In genomic region chr7:159239028-159239427, GRCh38 we compare ENCODE assay signal across 28 cellular contexts.
"Had no signal": no experiment of that assay in that cellular context is flagged by ENCODE, and none has a peak within 500 bp of the region (broad histone marks: within the 10 kb centered on the region; RNA-seq: fewer than 3 reads in every experiment).

No MANE protein-coding gene starts in this region.

- FAIRE-seq: urothelium cell line had no signal

- H3K4me1 Mint-ChIP-seq: stimulated activated effector memory CD8-positive, alpha-beta T cell treated with anti-CD3 and anti-CD28 coated beads, Interleukin-12 subunit alpha, Interleukin-12 subunit beta, amount 100 ng/mL, for 72 hours; stimulated activated memory B cell treated with anti-CD40 and anti-IgM and Interleukin-4, amounts not matched to agents 10 μg/mL and 1 μg/mL and 100 μg/mL, for 72 hours; stimulated activated naive B cell treated with anti-CD40 and anti-IgM and Interleukin-4, amounts not matched to agents 10 μg/mL and 1 μg/mL and 100 μg/mL, for 72 hours; stimulated activated naive CD8-positive, alpha-beta T cell treated with anti-CD3 and anti-CD28 coated beads, Interleukin-15, amount 100 ng/mL, for 72 hours had no signal

- H3K4me3 ChIP-seq: stomach, suprapubic skin, testis, thoracic aorta, thyroid gland, tibial artery, tibial nerve, transverse colon, upper lobe of left lung, uterus, vagina had no signal

- H3K27ac Mint-ChIP-seq: stimulated activated effector memory CD8-positive, alpha-beta T cell treated with anti-CD3 and anti-CD28 coated beads, Interleukin-12 subunit alpha, Interleukin-12 subunit beta, amount 100 ng/mL, for 72 hours; stimulated activated memory B cell treated with anti-CD40 and anti-IgM and Interleukin-4, amounts not matched to agents 10 μg/mL and 1 μg/mL and 100 μg/mL, for 72 hours; stimulated activated naive B cell treated with anti-CD40 and anti-IgM and Interleukin-4, amounts not matched to agents 10 μg/mL and 1 μg/mL and 100 μg/mL, for 72 hours; stimulated activated naive CD8-positive, alpha-beta T cell treated with anti-CD3 and anti-CD28 coated beads, Interleukin-15, amount 100 ng/mL, for 72 hours; stimulated activated naive CD8-positive, alpha-beta T cell treated with anti-CD3 and anti-CD28 coated beads, Interleukin-15, Interleukin-2, amounts not matched to agents 100 ng/mL and 50 ng/mL, for 24 hours; type B pancreatic cell had no signal

- H3K9me3 Mint-ChIP-seq: stimulated activated effector memory CD8-positive, alpha-beta T cell treated with anti-CD3 and anti-CD28 coated beads, Interleukin-12 subunit alpha, Interleukin-12 subunit beta, amount 100 ng/mL, for 72 hours; stimulated activated memory B cell treated with anti-CD40 and anti-IgM and Interleukin-4, amounts not matched to agents 10 μg/mL and 1 μg/mL and 100 μg/mL, for 72 hours; stimulated activated naive B cell treated with anti-CD40 and anti-IgM and Interleukin-4, amounts not matched to agents 10 μg/mL and 1 μg/mL and 100 μg/mL, for 72 hours; stimulated activated naive CD8-positive, alpha-beta T cell treated with anti-CD3 and anti-CD28 coated beads, Interleukin-15, amount 100 ng/mL, for 72 hours; stimulated activated naive CD8-positive, alpha-beta T cell treated with anti-CD3 and anti-CD28 coated beads, Interleukin-15, Interleukin-2, amounts not matched to agents 100 ng/mL and 50 ng/mL, for 24 hours had no signal

- H3K9me3 ChIP-seq: stomach, suprapubic skin, testis, thoracic aorta, thyroid gland, tibial artery, transverse colon, upper lobe of left lung, uterus, vagina had no signal

- H3K27me3 Mint-ChIP-seq: type B pancreatic cell had no signal

- H3K4me3 Mint-ChIP-seq: stimulated activated effector memory CD8-positive, alpha-beta T cell treated with anti-CD3 and anti-CD28 coated beads, Interleukin-12 subunit alpha, Interleukin-12 subunit beta, amount 100 ng/mL, for 72 hours; stimulated activated memory B cell treated with anti-CD40 and anti-IgM and Interleukin-4, amounts not matched to agents 10 μg/mL and 1 μg/mL and 100 μg/mL, for 72 hours; stimulated activated naive B cell treated with anti-CD40 and anti-IgM and Interleukin-4, amounts not matched to agents 10 μg/mL and 1 μg/mL and 100 μg/mL, for 72 hours; stimulated activated naive CD8-positive, alpha-beta T cell treated with anti-CD3 and anti-CD28 coated beads, Interleukin-15, amount 100 ng/mL, for 72 hours; stimulated activated naive CD8-positive, alpha-beta T cell treated with anti-CD3 and anti-CD28 coated beads, Interleukin-15, Interleukin-2, amounts not matched to agents 100 ng/mL and 50 ng/mL, for 24 hours; type B pancreatic cell had no signal

- H3K27ac ChIP-seq: stomach, suprapubic skin, testis, thoracic aorta, thyroid gland, tibial artery, tibial nerve, transverse colon, upper lobe of left lung, uterus, vagina had no signal

- DNase-seq: stimulated activated CD4-positive, alpha-beta T cell treated with anti-CD3 and anti-CD28 coated beads, Interleukin-2, amount 100 ng/mL, for 48 hours; stimulated activated CD4-positive, alpha-beta T cell treated with anti-CD3 and anti-CD28 coated beads, Interleukin-4, amount 100 ng/mL, for 1 hour; stimulated activated CD4-positive, alpha-beta T cell treated with anti-CD3 and anti-CD28 coated beads, Interleukin-4, amount 100 ng/mL, for 24 hours; stimulated activated CD4-positive, alpha-beta T cell treated with anti-CD3 and anti-CD28 coated beads, Interleukin-4, amount 100 ng/mL, for 4 hours; stimulated activated CD8-positive, alpha-beta memory T cell treated with anti-CD3 and anti-CD28 coated beads, Interleukin-4, amount 100 ng/mL, for 48 hours; stimulated activated naive B cell treated with anti-CD40 and anti-IgM and Interleukin-4, amounts not matched to agents 10 μg/mL and 1 μg/mL and 100 μg/mL, for 72 hours; stimulated activated naive CD4-positive, alpha-beta T cell; stimulated activated naive CD4-positive, alpha-beta T cell treated with Interleukin-2 at 50 U/mL for 16 hours; stimulated activated naive CD8-positive, alpha-beta T cell treated with anti-CD3 and anti-CD28 coated beads, Interleukin-15, amount 100 ng/mL, for 72 hours; stimulated activated naive CD8-positive, alpha-beta T cell treated with anti-CD3 and anti-CD28 coated beads, Interleukin-15, Interleukin-2, amounts not matched to agents 100 U/mL and 50 U/mL, for 24 hours; stomach; substantia nigra; testis; thyroid gland; tibial artery; transverse colon; trophoblast cell; upper lobe of left lung; uterus had no signal

- H3K27me3 ChIP-seq: stomach, suprapubic skin, testis, thyroid gland, tibial nerve, transverse colon, upper lobe of left lung, uterus, vagina had no signal

- H3K36me3 ChIP-seq: stomach, suprapubic skin, thoracic aorta, thyroid gland, tibial artery, tibial nerve, transverse colon, upper lobe of left lung, uterus, vagina had no signal

- H3K4me1 ChIP-seq: stomach, suprapubic skin, testis, thyroid gland, tibial artery, tibial nerve, transverse colon, upper lobe of left lung, uterus, vagina had no signal

- H3K36me3 Mint-ChIP-seq: stimulated activated effector memory CD8-positive, alpha-beta T cell treated with anti-CD3 and anti-CD28 coated beads, Interleukin-12 subunit alpha, Interleukin-12 subunit beta, amount 100 ng/mL, for 72 hours; stimulated activated memory B cell treated with anti-CD40 and anti-IgM and Interleukin-4, amounts not matched to agents 10 μg/mL and 1 μg/mL and 100 μg/mL, for 72 hours; stimulated activated naive B cell treated with anti-CD40 and anti-IgM and Interleukin-4, amounts not matched to agents 10 μg/mL and 1 μg/mL and 100 μg/mL, for 72 hours; type B pancreatic cell had no signal

- ATAC-seq: stimulated activated effector memory CD8-positive, alpha-beta T cell treated with anti-CD3 and anti-CD28 coated beads, Interleukin-12 subunit alpha, Interleukin-12 subunit beta, amount 100 ng/mL, for 72 hours; stimulated activated memory B cell treated with anti-CD40 and anti-IgM and Interleukin-4, amounts not matched to agents 10 μg/mL and 1 μg/mL and 100 μg/mL, for 72 hours; stimulated activated naive B cell treated with anti-CD40 and anti-IgM and Interleukin-4, amounts not matched to agents 10 μg/mL and 1 μg/mL and 100 μg/mL, for 72 hours; stimulated activated naive CD8-positive, alpha-beta T cell treated with anti-CD3 and anti-CD28 coated beads, Interleukin-15, amount 100 ng/mL, for 72 hours; stimulated activated naive CD8-positive, alpha-beta T cell treated with anti-CD3 and anti-CD28 coated beads, Interleukin-15, Interleukin-2, amounts not matched to agents 100 U/mL and 50 U/mL, for 24 hours had no signal
